In genomic region chr13:21541271-21541670, GRCh38 we compare ENCODE assay signal across 17 cellular contexts.
"Had no signal": no experiment of that assay in that cellular context is flagged by ENCODE, and none has a peak within 500 bp of the region (broad histone marks: within the 10 kb centered on the region; RNA-seq: fewer than 3 reads in every experiment).

No MANE protein-coding gene starts in this region.

- H3K4me1 ChIP-seq: colonic mucosa, esophagus muscularis mucosa had no signal

- H3K9me3 Mint-ChIP-seq: activated T-helper 17 cell treated with anti-CD3 and anti-CD28 coated beads, Interleukin-2, amount 50 U/mL, for 72 hours; stimulated activated memory B cell treated with anti-CD40 and anti-IgM and Interleukin-4, amounts not matched to agents 10 μg/mL and 1 μg/mL and 100 μg/mL, for 72 hours had no signal

- H3K4me3 Mint-ChIP-seq: activated T-helper 17 cell treated with anti-CD3 and anti-CD28 coated beads, Interleukin-2, amount 50 U/mL, for 72 hours; stimulated activated memory B cell treated with anti-CD40 and anti-IgM and Interleukin-4, amounts not matched to agents 10 μg/mL and 1 μg/mL and 100 μg/mL, for 72 hours had no signal

- H3K27me3 Mint-ChIP-seq: activated T-helper 17 cell treated with anti-CD3 and anti-CD28 coated beads, Interleukin-2, amount 50 U/mL, for 72 hours; stimulated activated memory B cell treated with anti-CD40 and anti-IgM and Interleukin-4, amounts not matched to agents 10 μg/mL and 1 μg/mL and 100 μg/mL, for 72 hours had no signal

- H3K27ac ChIP-seq: ascending aorta, colonic mucosa, esophagus muscularis mucosa, ovary had no signal

- H3K4me3 ChIP-seq: ascending aorta, colonic mucosa, esophagus muscularis mucosa, lung, ovary had no signal

- H3K36me3 ChIP-seq: colonic mucosa, ovary had no signal

- H3K27me3 ChIP-seq: ascending aorta, colonic mucosa, esophagus muscularis mucosa, ovary had no signal

- H3K9me3 ChIP-seq: ascending aorta, colonic mucosa, esophagus muscularis mucosa, ovary had no signal

- ATAC-seq: activated T-helper 17 cell treated with anti-CD3 and anti-CD28 coated beads, Interleukin-2, amount 50 U/mL, for 72 hours; stimulated activated memory B cell treated with anti-CD40 and anti-IgM and Interleukin-4, amounts not matched to agents 10 μg/mL and 1 μg/mL and 100 μg/mL, for 72 hours had no signal

- H3K27ac Mint-ChIP-seq: stimulated activated memory B cell treated with anti-CD40 and anti-IgM and Interleukin-4, amounts not matched to agents 10 μg/mL and 1 μg/mL and 100 μg/mL, for 72 hours had no signal

- DNase-seq: activated CD4-positive, alpha-beta T cell treated with anti-CD3 and anti-CD28 coated beads, Interleukin-2, amount 50 U/mL, for 4 hours; activated CD4-positive, CD25-positive, alpha-beta regulatory T cell treated with anti-CD3 and anti-CD28 coated beads, Interleukin-2, amount 50 U/mL, for 72 hours; activated naive CD4-positive, alpha-beta T cell treated with Interleukin-2 at 50 U/mL for 16 hours; activated T-cell treated with anti-CD3 and anti-CD28 coated beads for 4 hours; central memory CD4-positive, alpha-beta T cell; colonic mucosa; glutamatergic neuron; hypothalamus; midbrain; ovary; stimulated activated CD4-positive, alpha-beta T cell treated with anti-CD3 and anti-CD28 coated beads, Interleukin-2, amount 100 ng/mL, for 48 hours; T-helper 9 cell had no signal
